8 cellular contexts compared by ENCODE assay signal in the genomic region with DNA sequence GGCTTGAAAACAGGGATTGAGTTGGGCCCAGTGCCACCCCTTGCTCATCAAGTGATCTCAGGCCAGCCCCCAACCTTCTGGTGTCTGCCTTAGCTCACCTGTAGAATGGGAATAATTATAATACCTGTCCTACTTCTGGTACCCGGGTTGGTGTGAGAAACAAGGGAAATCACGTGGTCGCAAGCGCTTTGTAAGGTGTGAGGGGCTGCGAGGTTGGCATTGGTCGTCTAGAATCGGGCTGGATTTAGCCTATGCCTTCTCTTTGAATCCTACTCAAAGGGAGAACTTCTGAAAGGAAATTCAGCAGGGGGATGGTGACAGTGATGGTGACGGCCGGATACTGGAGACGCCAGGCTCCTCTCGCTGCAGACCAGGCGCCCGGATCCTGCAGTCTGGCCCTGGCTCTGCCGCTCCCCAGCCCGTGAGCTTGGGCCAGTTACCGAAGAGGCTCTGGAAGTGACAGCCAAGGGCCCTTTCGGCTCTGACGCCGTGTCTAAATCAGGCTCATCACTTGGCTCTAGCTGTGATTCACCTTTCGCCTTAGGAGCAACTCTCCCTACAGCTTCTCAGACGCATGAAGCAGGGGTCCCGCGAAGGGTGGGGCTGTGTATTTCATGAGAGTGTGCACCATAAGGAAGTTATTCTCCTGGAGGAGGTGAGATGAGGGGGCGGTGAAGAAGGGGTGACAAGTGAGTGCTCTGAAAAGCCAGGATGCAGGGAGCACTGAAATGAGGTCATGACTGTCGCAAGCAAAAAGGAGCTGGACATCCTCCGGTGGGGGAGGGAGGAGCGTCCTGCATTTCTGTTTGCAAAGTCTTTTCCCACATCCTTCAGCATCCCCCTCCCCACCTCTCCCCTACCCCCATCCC. TPM values are rescaled to one million over a fixed set of nuclear protein-coding genes. Genes with fewer than 3 reads are reported as not detected.
DNase-seq lines count a peak whose midpoint lies in the region; ATAC-seq and TF ChIP-seq lines count a peak whose summit lies in the region.

No MANE protein-coding gene starts in this region.

- CTCF ChIA-PET in CD4-positive, alpha-beta T cell (lab: Charles Lee), result no interaction called here

- peak overlapping the region; percentile 66 for H3K4me3 Mint-ChIP-seq in CD4-positive, alpha-beta T cell

- H3K4me1 ChIP-seq in neutrophil (ENCODE audit: control insufficient read depth in 1 of 2, insufficient read depth in 1 of 2, low read depth in 1 of 2, low read length in 1 of 2), result peaks cover 17 to 25% of the 10 kb centered on the region in 2 experiments

- no peak overlapping the region for H3K27ac ChIP-seq in CD4-positive, alpha-beta T cell (ENCODE audit: low read depth, low read length)
- no peak overlapping the region for H3K27ac ChIP-seq in neutrophil

- peaks cover 72% of the 10 kb centered on the region for H3K27me3 Mint-ChIP-seq in CD4-positive, alpha-beta T cell

- H3K9me3 Mint-ChIP-seq in CD4-positive, alpha-beta T cell, result no peaks in the 10 kb centered on the region

- intact Hi-C loops in CD4-positive, alpha-beta T cell (cut with DNase I, micrococcal nuclease), result no loop called here

- ATAC-seq in CD4-positive, alpha-beta T cell (ENCODE audit: poor library complexity), result no peak
- ATAC-seq in HG03460 (IDR thresholded peaks at IDR 0.05; ENCODE audit: unreplicated experiment), result no peak

- no peaks in the 10 kb centered on the region for H3K36me3 ChIP-seq in neutrophil

- H3K36me3 Mint-ChIP-seq in CD4-positive, alpha-beta T cell (ENCODE audit: low read depth), result no peaks in the 10 kb centered on the region

- H3K27me3 ChIP-seq in CD4-positive, alpha-beta T cell (ENCODE audit: control insufficient read depth, insufficient read depth, low read length), result peaks cover 50% of the 10 kb centered on the region
- peaks cover 100% of the 10 kb centered on the region for H3K27me3 ChIP-seq in neutrophil

- no peaks in the 10 kb centered on the region for H3K9me3 ChIP-seq in CD4-positive, alpha-beta T cell (ENCODE audit: control insufficient read depth, low read length)
- H3K9me3 ChIP-seq in neutrophil, result no peaks in the 10 kb centered on the region

- no peak for DNase-seq in CD4-positive, alpha-beta T cell
- DNase-seq in SHP77 (lab: John Stamatoyannopoulos, UW) (peak; percentile 62 to 78), fibroblast of villous mesenchyme (ENCODE audit: low read depth) (peak; percentile 55), NCI-H2029 (lab: John Stamatoyannopoulos, UW) (no peak), H4 (ENCODE audit: low spot score) (no peak)
- DNase-seq in stimulated activated CD4-positive, alpha-beta T cell treated with anti-CD3 and anti-CD28 coated beads, Interleukin-4, amount 100 ng/mL, for 4 hours, result no peak

- TF ChIP-seq CTCF in CD4-positive, alpha-beta T cell (IDR thresholded peaks at IDR 0.05), result no peak
- TF ChIP-seq CTCF in fibroblast of villous mesenchyme (IDR thresholded peaks at IDR 0.05; ENCODE audit: insufficient read depth, low read depth, low read length) (no peak), neutrophil (IDR thresholded peaks at IDR 0.05) (no peak)

- H3K4me1 Mint-ChIP-seq in CD4-positive, alpha-beta T cell (ENCODE audit: low read depth), result peaks cover 20% of the 10 kb centered on the region

- POLR2A ChIA-PET in CD4-positive, alpha-beta T cell (lab: Charles Lee), result no interaction called here

- peak overlapping the region; percentile 21 for H3K4me3 ChIP-seq in fibroblast of villous mesenchyme (ENCODE audit: low read depth, low read length)
- H3K4me3 ChIP-seq in neutrophil (ENCODE audit: low read depth in 1 of 2, low read length in 1 of 2), result peak overlapping the region; percentile 44 to 55

- H3K27ac Mint-ChIP-seq in CD4-positive, alpha-beta T cell, result no peak overlapping the region

RNA-seq across cellular contexts. Expression of gene CREB5, which starts 4.0 kb away (rescaled TPM):
- total RNA-seq in CD4-positive, alpha-beta T cell, result under 1 TPM; 0.19 to 0.22 TPM
- total RNA-seq in fibroblast of villous mesenchyme, result 6.0 and 9.3 TPM in 2 replicates
- 8.0 and 13.7 TPM in 2 replicates for total RNA-seq in H4 (2014; rRNA removed; shearing (Covaris generic))

Comparison
In these comparisons a context has a peak if more than half of its experiments do, and no peak if none do; other contexts are left out.
1. DNase-seq: peak in SHP77 (2 of 2) and fibroblast of villous mesenchyme (single experiment); none in CD4-positive, alpha-beta T cell (0 of 10), NCI-H2029 (single experiment), stimulated activated CD4-positive, alpha-beta T cell treated with anti-CD3 and anti-CD28 coated beads, Interleukin-4, amount 100 ng/mL, for 4 hours (0 of 2) and H4 (single experiment).